Comparison of ENCODE assay signal across 22 cellular contexts in genomic region chr6:39867592-39867991, GRCh38.
DNase-seq lines count a peak whose midpoint lies in the region; ATAC-seq and TF ChIP-seq lines count a peak whose summit lies in the region.
"Had no signal": no experiment of that assay in that cellular context is flagged by ENCODE, and none has a peak within 500 bp of the region (broad histone marks: within the 10 kb centered on the region; RNA-seq: fewer than 3 reads in every experiment).

No MANE protein-coding gene starts in this region.

- POLR2A ChIA-PET in OCI-LY7 (lab: Charles Lee) = interaction anchor here (1.9 kb wide), 1 partner anchor 15 kb away, joined by 6 read pairs; no protein-coding TSS in a partner anchor

- H3K4me1 ChIP-seq in breast epithelium (no peaks in the 10 kb centered on the region), OCI-LY7 (ENCODE audit: insufficient read depth, low read length, poor library complexity, severe bottlenecking) (no peaks in the 10 kb centered on the region), sigmoid colon (no peaks in the 10 kb centered on the region)
- H3K4me1 ChIP-seq: Caco-2, lower lobe of right lung, pancreas, SJSA1, upper lobe of right lung had no signal

- H3K79me2 ChIP-seq in OCI-LY7 (ENCODE audit: insufficient read depth, low read depth, low read length) = no peaks in the 10 kb centered on the region

- H3K27ac ChIP-seq in breast epithelium (no peak overlapping the region), OCI-LY7 (ENCODE audit: low read depth, low read length, poor library complexity, severe bottlenecking) (no peak overlapping the region), sigmoid colon (no peak overlapping the region)
- H3K27ac ChIP-seq: lower lobe of right lung, pancreas, SJSA1, stomach, upper lobe of right lung had no signal

- CTCF ChIA-PET in OCI-LY7 (lab: Charles Lee; ENCODE audit: unreplicated experiment) = interaction anchor here (1.4 kb wide), 1 partner anchor 74 kb away, joined by 3 read pairs; no protein-coding TSS in a partner anchor

- H3K27ac Mint-ChIP-seq in activated naive CD8-positive, alpha-beta T cell treated with anti-CD3 and anti-CD28 coated beads for 36 hours = no peak overlapping the region
- H3K27ac Mint-ChIP-seq: activated B cell treated with CpG ODN at 0.5 μM for 24 hours; activated naive CD8-positive, alpha-beta T cell treated with anti-CD3 and anti-CD28 coated beads, Interleukin-2, amount 10 ng/mL, durations not matched to agents 7 days and 5 days had no signal

- TF ChIP-seq POLR2A in breast epithelium (IDR thresholded peaks at IDR 0.05) (no peak), sigmoid colon (IDR thresholded peaks at IDR 0.05) (no peak)

- ATAC-seq in GM19463 (IDR thresholded peaks at IDR 0.05; ENCODE audit: unreplicated experiment) (no peak), GM18502 (IDR thresholded peaks at IDR 0.05; ENCODE audit: poor library complexity, unreplicated experiment) (no peak)
- ATAC-seq: lower lobe of right lung, pancreas, upper lobe of right lung had no signal

- in situ Hi-C loops in T47D (cut with HindIII; ENCODE audit: low pct_unique_long_range_greater_than_20kb, low sequenced_read_pairs) = no loop called here

- H2AFZ ChIP-seq in OCI-LY7 (ENCODE audit: low read length) = no peak overlapping the region

- H3K4me3 ChIP-seq in breast epithelium (no peak overlapping the region), OCI-LY7 (ENCODE audit: low read depth, low read length, poor library complexity, severe bottlenecking) (no peak overlapping the region), fibroblast of pulmonary artery (replicated peaks; ENCODE audit: low read depth, low read length) (no peak overlapping the region), sigmoid colon (no peak overlapping the region)
- H3K4me3 ChIP-seq: dorsolateral prefrontal cortex, lower lobe of right lung, pancreas, SJSA1, stomach, upper lobe of right lung had no signal

- H3K36me3 ChIP-seq in breast epithelium (no peaks in the 10 kb centered on the region), OCI-LY7 (ENCODE audit: insufficient read depth, low read length) (no peaks in the 10 kb centered on the region), sigmoid colon (peaks cover 10 to 66% (median 36%) of the 10 kb centered on the region in 4 donors)
- H3K36me3 ChIP-seq: pancreas, SJSA1 had no signal

- H3K27me3 Mint-ChIP-seq in activated naive CD8-positive, alpha-beta T cell treated with anti-CD3 and anti-CD28 coated beads for 36 hours = no peaks in the 10 kb centered on the region

- H3K4me1 Mint-ChIP-seq in activated naive CD8-positive, alpha-beta T cell treated with anti-CD3 and anti-CD28 coated beads for 36 hours = no peaks in the 10 kb centered on the region
- H3K4me1 Mint-ChIP-seq: activated B cell treated with CpG ODN at 0.5 μM for 24 hours; activated naive CD8-positive, alpha-beta T cell treated with anti-CD3 and anti-CD28 coated beads, Interleukin-2, amount 10 ng/mL, durations not matched to agents 7 days and 5 days; naive B cell had no signal

- H3K27me3 ChIP-seq in breast epithelium (no peaks in the 10 kb centered on the region), sigmoid colon (no peaks in the 10 kb centered on the region)
- H3K27me3 ChIP-seq: dorsolateral prefrontal cortex, pancreas, SJSA1, stomach, upper lobe of right lung had no signal

- TF ChIP-seq CTCF in breast epithelium (IDR thresholded peaks at IDR 0.05) = no peak
- TF ChIP-seq CTCF in OCI-LY7 (conservative IDR thresholded peaks at IDR 0.05; ENCODE audit: low read length) = peak; percentile 50
- TF ChIP-seq CTCF in fibroblast of pulmonary artery (IDR thresholded peaks at IDR 0.05; ENCODE audit: low read length, missing control alignments) = peak; percentile 6
- no peak for TF ChIP-seq CTCF in sigmoid colon (IDR thresholded peaks at IDR 0.05)

- H3K9me3 ChIP-seq in breast epithelium (no peaks in the 10 kb centered on the region), OCI-LY7 (ENCODE audit: low read length) (no peaks in the 10 kb centered on the region), sigmoid colon (no peaks in the 10 kb centered on the region)
- H3K9me3 ChIP-seq: Caco-2, lower lobe of right lung, pancreas, SJSA1, stomach, upper lobe of right lung had no signal

- H3K9me2 ChIP-seq in OCI-LY7 (ENCODE audit: insufficient read depth, low read length) = no peaks in the 10 kb centered on the region

- WGBS in sigmoid colon, 2 donors = 71 to 82% methylated on average over 6 of the region's 6 CpGs

- no peak for TF ChIP-seq EP300 in sigmoid colon (IDR thresholded peaks at IDR 0.05)

- intact Hi-C loops in breast epithelium (cut with DNase I; ENCODE audit: low total_unique reads) (loop anchor here (1.0 kb wide), 1 partner anchor 37 kb away; no protein-coding TSS in a partner anchor), OCI-LY7 (cut with micrococcal nuclease; ENCODE audit: unreplicated experiment) (no loop called here), sigmoid colon (cut with DNase I) (no loop called here)

- H3K4me2 ChIP-seq in OCI-LY7 (ENCODE audit: low read length) = no peak overlapping the region

- DNase-seq in T47D (ENCODE audit: low read depth in 1 of 2, low spot score in 1 of 2) (peak; percentile 30 to 34), breast epithelium (ENCODE audit: low spot score in 2 of 2) (no peak), OCI-LY7 (ENCODE audit: low spot score) (peak; percentile 32), fibroblast of pulmonary artery (ENCODE audit: low read depth) (no peak), sigmoid colon (peak; percentile 60)
- no peak for DNase-seq in activated naive CD8-positive, alpha-beta T cell treated with anti-CD3 and anti-CD28 coated beads for 36 hours
- DNase-seq: activated B cell treated with CpG ODN at 0.5 μM for 24 hours; activated naive CD8-positive, alpha-beta T cell treated with anti-CD3 and anti-CD28 coated beads, Interleukin-2, amount 10 ng/mL, durations not matched to agents 7 days and 5 days; dorsolateral prefrontal cortex; lower lobe of right lung; naive B cell; NCI-H187 treated with DMSO at 0.1 percent for 48 hours; NCI-H446; pancreas; stimulated activated CD4-positive, alpha-beta T cell treated with anti-CD3 and anti-CD28 coated beads, Interleukin-2, amount 100 ng/mL, for 24 hours; stomach; T-helper 2 cell; upper lobe of right lung had no signal

- no peak overlapping the region for H3K4me3 Mint-ChIP-seq in activated naive CD8-positive, alpha-beta T cell treated with anti-CD3 and anti-CD28 coated beads for 36 hours
- H3K4me3 Mint-ChIP-seq: activated B cell treated with CpG ODN at 0.5 μM for 24 hours; activated naive CD8-positive, alpha-beta T cell treated with anti-CD3 and anti-CD28 coated beads, Interleukin-2, amount 10 ng/mL, durations not matched to agents 7 days and 5 days; naive B cell had no signal

- H4K20me1 ChIP-seq in OCI-LY7 (ENCODE audit: insufficient read depth, low read length) = no peaks in the 10 kb centered on the region

- BruUV-seq in OCI-LY7 (replicated peaks; lab: Mats Ljungman, UMichigan) = no TSS peak

- H3K9me3 Mint-ChIP-seq in activated naive CD8-positive, alpha-beta T cell treated with anti-CD3 and anti-CD28 coated beads for 36 hours = no peaks in the 10 kb centered on the region
- H3K9me3 Mint-ChIP-seq: activated B cell treated with CpG ODN at 0.5 μM for 24 hours; activated naive CD8-positive, alpha-beta T cell treated with anti-CD3 and anti-CD28 coated beads, Interleukin-2, amount 10 ng/mL, durations not matched to agents 7 days and 5 days had no signal

- H3K36me3 Mint-ChIP-seq in activated naive CD8-positive, alpha-beta T cell treated with anti-CD3 and anti-CD28 coated beads for 36 hours = no peaks in the 10 kb centered on the region
- H3K36me3 Mint-ChIP-seq: activated naive CD8-positive, alpha-beta T cell treated with anti-CD3 and anti-CD28 coated beads, Interleukin-2, amount 10 ng/mL, durations not matched to agents 7 days and 5 days; naive B cell had no signal

Comparison
In these comparisons a context has a peak if more than half of its experiments do, and no peak if none do; other contexts are left out.
1. DNase-seq: peak in T47D (2 of 2), OCI-LY7 (single experiment) and sigmoid colon (single experiment); none in breast epithelium (0 of 2), fibroblast of pulmonary artery (single experiment) and activated naive CD8-positive, alpha-beta T cell treated with anti-CD3 and anti-CD28 coated beads for 36 hours (single experiment).
2. CTCF ChIP-seq: peak in OCI-LY7 (single experiment) and fibroblast of pulmonary artery (single experiment); none in breast epithelium (0 of 3) and sigmoid colon (0 of 4).